In the genomic region with DNA sequence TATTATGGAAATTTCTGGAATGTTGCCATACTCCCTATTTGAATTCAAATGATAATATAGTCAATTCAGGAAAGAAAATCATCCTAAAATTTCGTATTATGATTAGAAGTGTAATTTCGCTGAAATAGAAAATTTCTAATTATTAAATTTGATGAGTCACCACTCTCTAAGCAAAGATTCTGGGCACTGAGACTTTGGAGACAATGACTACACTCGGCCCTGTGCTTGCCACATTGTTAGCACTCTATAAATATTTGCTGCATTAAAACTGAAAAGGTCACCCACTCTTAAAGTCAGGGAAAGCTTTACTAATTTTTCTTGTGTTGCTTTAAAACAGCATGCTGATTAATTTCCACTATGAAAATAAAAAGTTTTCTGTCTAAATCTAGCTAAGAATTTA, we compare ENCODE assay signal across 8 cellular contexts.
DNase-seq lines count a peak whose midpoint lies in the region; ATAC-seq, FAIRE-seq and TF ChIP-seq lines count a peak whose summit lies in the region.

No MANE protein-coding gene starts in this region.

- no peak for TF ChIP-seq CTCF in H1 (IDR thresholded peaks at IDR 0.05; ENCODE audit: control extremely low read depth in 1 of 3, insufficient read depth in 1 of 3, low read depth in 1 of 3, low read length in 3 of 3)

- POLR2A ChIA-PET in CD4-positive, alpha-beta memory T cell (lab: Charles Lee; ENCODE audit: partially characterized antibody) = no interaction called here
- POLR2A ChIA-PET in H1 (lab: Charles Lee; ENCODE audit: partially characterized antibody) = no interaction called here

- H3K56ac ChIP-seq in H1 (replicated peaks; ENCODE audit: insufficient read length, low read depth, low read length) = no peak overlapping the region

- 80% methylated on average over 3 of the region's 3 CpGs; no CpG with 5 or more reads in 1 of the 2 experiments for WGBS in H1 (ENCODE audit: extremely low coverage in 1 of 2, insufficient coverage in 1 of 2, insufficient read length in 1 of 2, insufficient replicate concordance in 2 of 2, low coverage in 1 of 2, low lambda C conversion rate in 2 of 2, missing lambda C conversion rate in 1 of 2), 2 experiments

- H3K9me3 Mint-ChIP-seq in CD4-positive, alpha-beta memory T cell = no peaks in the 10 kb centered on the region

- H4K5ac ChIP-seq in H1 (ENCODE audit: insufficient read length, low read depth, low read length) = no peak overlapping the region

- H3K36me3 ChIP-seq in CD4-positive, alpha-beta memory T cell (ENCODE audit: insufficient read depth, low read length) = no peaks in the 10 kb centered on the region
- H3K36me3 ChIP-seq in H1 (ENCODE audit: control insufficient read depth in 2 of 4, insufficient read depth in 4 of 4, low read length in 3 of 4) = no peaks in the 10 kb centered on the region

- no peaks in the 10 kb centered on the region for H3K23me2 ChIP-seq in H1 (ENCODE audit: low read depth, low read length)

- no peak overlapping the region for H2BK15ac ChIP-seq in H1 (ENCODE audit: low read length)

- TF ChIP-seq POLR2A in H1 (IDR thresholded peaks at IDR 0.05; ENCODE audit: control extremely low read depth in 1 of 2, low read depth in 2 of 2, low read length in 2 of 2) = no peak

- no peak overlapping the region for H3K27ac ChIP-seq in CD4-positive, alpha-beta memory T cell (ENCODE audit: low read depth, low read length)
- no peak overlapping the region for H3K27ac ChIP-seq in H1 (ENCODE audit: low read depth, low read length)

- peak overlapping the region; percentile 77 to 89 (median 83) for H3K4me3 Mint-ChIP-seq in CD4-positive, alpha-beta memory T cell

- H2BK120ac ChIP-seq in H1 (replicated peaks; ENCODE audit: low read depth, low read length) = no peak overlapping the region

- CTCF ChIA-PET in CD4-positive, alpha-beta memory T cell (lab: Charles Lee; ENCODE audit: partially characterized antibody) = no interaction called here
- CTCF ChIA-PET in H1 (lab: Charles Lee; ENCODE audit: partially characterized antibody) = no interaction called here

- no peak for FAIRE-seq in H1 (lab: Jason Lieb, UNC)

- H3K14ac ChIP-seq in H1 (ENCODE audit: insufficient read length) = no peak overlapping the region

- H3K4me1 ChIP-seq in CD4-positive, alpha-beta memory T cell (ENCODE audit: insufficient read depth, low read length) = peaks cover 21% of the 10 kb centered on the region
- H3K4me1 ChIP-seq in H1 (replicated peaks in 1 of 4; ENCODE audit: control insufficient read depth in 3 of 4, insufficient read depth in 4 of 4, low read length in 3 of 4) = peaks cover 0 to 8% (median 4%) of the 10 kb centered on the region in 4 experiments; a peak in 4 of 7 replicates

- no peak overlapping the region for H2AFZ ChIP-seq in H1 (ENCODE audit: low read length)

- H3K27me3 Mint-ChIP-seq in CD4-positive, alpha-beta memory T cell = peaks cover 1 to 2% of the 10 kb centered on the region in 2 donors

- no peak for DNase-seq in CD4-positive, alpha-beta memory T cell
- DNase-seq in H1 (ENCODE audit: low read depth in 1 of 2, low spot score in 2 of 2) (no peak), NCI-H1417 treated with DMSO at 0.1 percent for 48 hours (lab: John Stamatoyannopoulos, UW) (no peak), UCSD-AML1 (lab: John Stamatoyannopoulos, UW; ENCODE audit: unreplicated experiment) (no peak), activated gamma-delta T cell (lab: John Stamatoyannopoulos, UW) (no peak)

- no peaks in the 10 kb centered on the region for H3K27me3 ChIP-seq in CD4-positive, alpha-beta memory T cell (ENCODE audit: insufficient read depth, low read length)
- H3K27me3 ChIP-seq in H1 (replicated peaks in 1 of 4; ENCODE audit: control insufficient read depth in 3 of 4, extremely low read depth in 1 of 4, insufficient read depth in 3 of 4, low read length in 3 of 4) = no peaks in the 10 kb centered on the region

- no peak overlapping the region for H2BK5ac ChIP-seq in H1 (ENCODE audit: low read depth, low read length)

- peaks cover 12 to 19% (median 16%) of the 10 kb centered on the region in 4 donors for H3K4me1 Mint-ChIP-seq in CD4-positive, alpha-beta memory T cell

- no peaks in the 10 kb centered on the region for H3K79me1 ChIP-seq in H1 (ENCODE audit: low read depth, low read length)

- H3K9ac ChIP-seq in H1 (replicated peaks in 1 of 4; ENCODE audit: extremely low read depth in 1 of 4, low read depth in 3 of 4, low read length in 3 of 4) = no peak overlapping the region

- H3K4me2 ChIP-seq in H1 (ENCODE audit: insufficient read depth in 1 of 2, low read depth in 2 of 2, low read length in 2 of 2) = no peak overlapping the region

- no peaks in the 10 kb centered on the region for H3K36me3 Mint-ChIP-seq in CD4-positive, alpha-beta memory T cell

- H3K23ac ChIP-seq in H1 (ENCODE audit: insufficient read length) = no peak overlapping the region

- peak overlapping the region in 3 of 7 donors; percentile 71 to 88 (median 80) for H3K27ac Mint-ChIP-seq in CD4-positive, alpha-beta memory T cell

- no peaks in the 10 kb centered on the region for H4K20me1 ChIP-seq in H1 (replicated peaks in 1 of 2; ENCODE audit: control insufficient read depth in 1 of 2, insufficient read depth in 2 of 2, low read length in 2 of 2)

- no peak overlapping the region for H4K8ac ChIP-seq in H1 (ENCODE audit: extremely low read depth, insufficient read depth, low read length)

- no peak overlapping the region for H3K4me3 ChIP-seq in CD4-positive, alpha-beta memory T cell (ENCODE audit: low read length in 2 of 2)
- no peak overlapping the region for H3K4me3 ChIP-seq in H1 (ENCODE audit: extremely low read depth in 1 of 4, insufficient read depth in 2 of 4, low read depth in 3 of 4, low read length in 4 of 4)

- H3K79me2 ChIP-seq in H1 (ENCODE audit: control insufficient read depth in 1 of 2, insufficient read depth in 2 of 2, low read length in 2 of 2) = no peaks in the 10 kb centered on the region

- no peak overlapping the region for H3K4ac ChIP-seq in H1 (replicated peaks; ENCODE audit: insufficient read length, low read depth, low read length)

- H2BK20ac ChIP-seq in H1 (ENCODE audit: low read length) = no peak overlapping the region

- TF ChIP-seq EP300 in H1 (IDR thresholded peaks at IDR 0.05; ENCODE audit: borderline replicate concordance in 1 of 2, low read depth in 2 of 2, low read length in 2 of 2) = no peak

- H4K91ac ChIP-seq in H1 (replicated peaks; ENCODE audit: insufficient read length, low read length) = no peak overlapping the region

- ATAC-seq in GM19463 (IDR thresholded peaks at IDR 0.05; ENCODE audit: unreplicated experiment) (peak; percentile 15), HG03439 (IDR thresholded peaks at IDR 0.05; ENCODE audit: unreplicated experiment) (peak; percentile 28), HG03095 (IDR thresholded peaks at IDR 0.05; ENCODE audit: unreplicated experiment) (no peak)

- no peaks in the 10 kb centered on the region for H3K9me3 ChIP-seq in CD4-positive, alpha-beta memory T cell (ENCODE audit: control insufficient read depth in 1 of 2, low read length in 2 of 2)
- no peaks in the 10 kb centered on the region for H3K9me3 ChIP-seq in H1 (ENCODE audit: insufficient read depth in 2 of 2, low read depth in 1 of 2, low read length in 1 of 2)

- H2BK12ac ChIP-seq in H1 (ENCODE audit: low read depth, low read length) = no peak overlapping the region

- H3K18ac ChIP-seq in H1 (ENCODE audit: extremely low read depth, low read length) = no peak overlapping the region

- intact Hi-C loops in CD4-positive, alpha-beta memory T cell (cut with micrococcal nuclease) = no loop called here

- H2AK5ac ChIP-seq in H1 (ENCODE audit: low read depth, low read length) = no peak overlapping the region

- TF ChIP-seq RAD21 in H1 (IDR thresholded peaks at IDR 0.05 in 1 of 2, conservative IDR thresholded peaks at IDR 0.05 in 1 of 2; ENCODE audit: low read depth in 2 of 2, low read length in 2 of 2) = no peak

TF ChIP-seq in H1, 55 proteins besides CTCF, POLR2A, EP300 and RAD21:
- TF ChIP-seq KDM1A (IDR thresholded peaks at IDR 0.05; ENCODE audit: borderline replicate concordance, low read length) = no peak
- no peak for TF ChIP-seq CREB1 (IDR thresholded peaks at IDR 0.05)
- no peak for TF ChIP-seq RFX5 (IDR thresholded peaks at IDR 0.05; ENCODE audit: borderline replicate concordance, low read depth, low read length)
- TF ChIP-seq TAF1 (IDR thresholded peaks at IDR 0.05; ENCODE audit: low read depth, low read length) = no peak
- no peak for TF ChIP-seq POU5F1 (IDR thresholded peaks at IDR 0.05; ENCODE audit: low read depth, low read length)
- no peak for TF ChIP-seq PHF8 (conservative IDR thresholded peaks at IDR 0.05; ENCODE audit: low read depth, low read length)
- TF ChIP-seq BACH1 (IDR thresholded peaks at IDR 0.05; ENCODE audit: low read length) = peak; percentile 18; the same call in 1 of the 2 replicates
- TF ChIP-seq HDAC2 (IDR thresholded peaks at IDR 0.05; ENCODE audit: borderline replicate concordance in 1 of 2, low read depth in 2 of 2, low read length in 2 of 2) = no peak
- no peak for TF ChIP-seq JUND (IDR thresholded peaks at IDR 0.05; ENCODE audit: low read length)
- 0 out of 2 replicates have a peak, but pooled peaks have one; percentile 16 for TF ChIP-seq MAFK (IDR thresholded peaks at IDR 0.05; ENCODE audit: low read depth, low read length)
- TF ChIP-seq EZH2 (IDR thresholded peaks at IDR 0.05; ENCODE audit: low read depth, low read length, severe bottlenecking) = no peak
- TF ChIP-seq FOSL1 (IDR thresholded peaks at IDR 0.05; ENCODE audit: insufficient read depth, low read depth, low read length) = no peak
